ENCODE assay signal across 19 cellular contexts in genomic region chr10:71610651-71611050, GRCh38.
"Had no signal": no experiment of that assay in that cellular context is flagged by ENCODE, and none has a peak within 500 bp of the region (broad histone marks: within the 10 kb centered on the region; RNA-seq: fewer than 3 reads in every experiment).

No MANE protein-coding gene starts in this region.

- H3K27ac ChIP-seq: hepatocyte, right atrium auricular region, sigmoid colon, skin epidermis, tibial artery, upper lobe of left lung, uterus had no signal

- ATAC-seq: esophagus mucosa; left colon; left ventricle myocardium superior; natural killer cell treated with Interleukin-12 subunit alpha and Interleukin-12 subunit beta and Interleukin-15 and Interleukin-18, amount 100 ng/mL, for 72 hours; stimulated activated naive B cell treated with anti-CD40 and anti-IgM and Interleukin-4, amounts not matched to agents 10 μg/mL and 1 μg/mL and 100 μg/mL, for 72 hours had no signal

- H3K36me3 Mint-ChIP-seq: natural killer cell treated with Interleukin-12 subunit alpha and Interleukin-12 subunit beta and Interleukin-15 and Interleukin-18, amount 100 ng/mL, for 72 hours; stimulated activated naive B cell treated with anti-CD40 and anti-IgM and Interleukin-4, amounts not matched to agents 10 μg/mL and 1 μg/mL and 100 μg/mL, for 72 hours had no signal

- H3K9me3 Mint-ChIP-seq: natural killer cell treated with Interleukin-12 subunit alpha and Interleukin-12 subunit beta and Interleukin-15 and Interleukin-18, amount 100 ng/mL, for 72 hours; stimulated activated naive B cell treated with anti-CD40 and anti-IgM and Interleukin-4, amounts not matched to agents 10 μg/mL and 1 μg/mL and 100 μg/mL, for 72 hours had no signal

- H3K79me2 ChIP-seq: hepatocyte had no signal

- H3K4me3 ChIP-seq: hepatocyte, lung, right atrium auricular region, sigmoid colon, skin epidermis, tibial artery, upper lobe of left lung, uterus had no signal

- H3K4me2 ChIP-seq: hepatocyte had no signal

- H3K27ac Mint-ChIP-seq: natural killer cell treated with Interleukin-12 subunit alpha and Interleukin-12 subunit beta and Interleukin-15 and Interleukin-18, amount 100 ng/mL, for 72 hours; stimulated activated naive B cell treated with anti-CD40 and anti-IgM and Interleukin-4, amounts not matched to agents 10 μg/mL and 1 μg/mL and 100 μg/mL, for 72 hours had no signal

- H3K9me3 ChIP-seq: right atrium auricular region, sigmoid colon, tibial artery, upper lobe of left lung, uterus had no signal

- H3K4me3 Mint-ChIP-seq: natural killer cell treated with Interleukin-12 subunit alpha and Interleukin-12 subunit beta and Interleukin-15 and Interleukin-18, amount 100 ng/mL, for 72 hours; stimulated activated naive B cell treated with anti-CD40 and anti-IgM and Interleukin-4, amounts not matched to agents 10 μg/mL and 1 μg/mL and 100 μg/mL, for 72 hours had no signal

- DNase-seq: cerebellar nuclear complex; dermis blood vessel endothelial cell; effector CD8-positive, alpha-beta T cell; left colon; left ventricle myocardium superior; mesenchymal stem cell; sigmoid colon; stimulated activated CD4-positive, alpha-beta T cell treated with anti-CD3 and anti-CD28 coated beads, Interleukin-2, amount 100 ng/mL, for 24 hours; stimulated activated CD4-positive, alpha-beta T cell treated with anti-CD3 and anti-CD28 coated beads, Interleukin-4, amount 100 ng/mL, for 4 hours; stimulated activated naive B cell treated with anti-CD40 and anti-IgM and Interleukin-4, amounts not matched to agents 10 μg/mL and 1 μg/mL and 100 μg/mL, for 72 hours; tibial artery; upper lobe of left lung; uterus had no signal

- H3K36me3 ChIP-seq: right atrium auricular region, sigmoid colon, tibial artery, upper lobe of left lung, uterus had no signal

- H3K27me3 ChIP-seq: hepatocyte, upper lobe of left lung, uterus had no signal

- H3K4me1 ChIP-seq: uterus had no signal

- H2AFZ ChIP-seq: hepatocyte had no signal
